In genomic region chr1:182348916-182349747, GRCh38 we compare ENCODE assay signal across 16 cellular contexts. TPM values are rescaled to one million over a fixed set of nuclear protein-coding genes. Genes with fewer than 3 reads are reported as not detected.
DNase-seq lines count a peak whose midpoint lies in the region; ATAC-seq and TF ChIP-seq lines count a peak whose summit lies in the region.
"Had no signal": no experiment of that assay in that cellular context is flagged by ENCODE, and none has a peak within 500 bp of the region (broad histone marks: within the 10 kb centered on the region; RNA-seq: fewer than 3 reads in every experiment).

No MANE protein-coding gene starts in this region.

- TF ChIP-seq CTCF in gastroesophageal sphincter (IDR thresholded peaks at IDR 0.05) (no peak), osteocyte (IDR thresholded peaks at IDR 0.05) (no peak)

- peak overlapping the region; percentile 80 for H3K27ac Mint-ChIP-seq in osteocyte (ENCODE audit: unreplicated experiment)
- peak overlapping the region in 1 of 8 donors; percentile 30 for H3K27ac Mint-ChIP-seq in CD8-positive, alpha-beta memory T cell
- H3K27ac Mint-ChIP-seq: activated CD4-positive, alpha-beta T cell treated with anti-CD3 and anti-CD28 coated beads, Interleukin-2, amount 10 ng/mL, durations not matched to agents 24 days and 14 days; memory B cell had no signal

- POLR2A ChIA-PET in CD8-positive, alpha-beta memory T cell (lab: Charles Lee): no interaction called here

- no peaks in the 10 kb centered on the region for H3K36me3 Mint-ChIP-seq in osteocyte (ENCODE audit: unreplicated experiment)
- H3K36me3 Mint-ChIP-seq in CD8-positive, alpha-beta memory T cell: no peaks in the 10 kb centered on the region
- H3K36me3 Mint-ChIP-seq: brain, memory B cell had no signal

- H3K4me1 ChIP-seq in gastroesophageal sphincter: peaks cover 7 to 50% (median 7%) of the 10 kb centered on the region in 3 donors
- H3K4me1 ChIP-seq in CD8-positive, alpha-beta memory T cell (ENCODE audit: insufficient read depth, low read length): no peaks in the 10 kb centered on the region

- no peak for TF ChIP-seq POLR2A in gastroesophageal sphincter (IDR thresholded peaks at IDR 0.05)

- ATAC-seq in gastroesophageal sphincter: peak; percentile 87
- no peak for ATAC-seq in HG03196 (IDR thresholded peaks at IDR 0.05; ENCODE audit: unreplicated experiment)
- ATAC-seq: GM12878, PC-3 had no signal

- no peak for TF ChIP-seq EP300 in gastroesophageal sphincter (IDR thresholded peaks at IDR 0.05)

- H3K9me3 Mint-ChIP-seq in osteocyte (ENCODE audit: unreplicated experiment): no peaks in the 10 kb centered on the region
- no peaks in the 10 kb centered on the region for H3K9me3 Mint-ChIP-seq in CD8-positive, alpha-beta memory T cell
- H3K9me3 Mint-ChIP-seq: activated CD4-positive, alpha-beta T cell treated with anti-CD3 and anti-CD28 coated beads, Interleukin-2, amount 10 ng/mL, durations not matched to agents 24 days and 14 days; memory B cell had no signal

- H3K27me3 ChIP-seq in gastroesophageal sphincter: no peaks in the 10 kb centered on the region
- H3K27me3 ChIP-seq in CD8-positive, alpha-beta memory T cell (ENCODE audit: insufficient read depth, low read length, poor library complexity, severe bottlenecking): no peaks in the 10 kb centered on the region

- no peaks in the 10 kb centered on the region for H3K9me3 ChIP-seq in gastroesophageal sphincter
- H3K9me3 ChIP-seq in CD8-positive, alpha-beta memory T cell (ENCODE audit: low read length): no peaks in the 10 kb centered on the region

- no peak overlapping the region for H3K4me3 ChIP-seq in gastroesophageal sphincter
- H3K4me3 ChIP-seq in CD8-positive, alpha-beta memory T cell (ENCODE audit: low read length): no peak overlapping the region
- H3K4me3 ChIP-seq: GM12878 had no signal

- no peaks in the 10 kb centered on the region for H3K36me3 ChIP-seq in gastroesophageal sphincter
- no peaks in the 10 kb centered on the region for H3K36me3 ChIP-seq in CD8-positive, alpha-beta memory T cell (ENCODE audit: insufficient read depth, low read length)

- H3K4me3 Mint-ChIP-seq in osteocyte (ENCODE audit: unreplicated experiment): no peak overlapping the region
- H3K4me3 Mint-ChIP-seq in CD8-positive, alpha-beta memory T cell: no peak overlapping the region
- H3K4me3 Mint-ChIP-seq: activated CD4-positive, alpha-beta T cell treated with anti-CD3 and anti-CD28 coated beads, Interleukin-2, amount 10 ng/mL, durations not matched to agents 24 days and 14 days; brain; memory B cell had no signal

- CTCF ChIA-PET in CD8-positive, alpha-beta memory T cell (lab: Charles Lee): no interaction called here

- peaks cover 2% of the 10 kb centered on the region for H3K27me3 Mint-ChIP-seq in osteocyte (ENCODE audit: unreplicated experiment)
- peaks cover 4 to 5% of the 10 kb centered on the region in 2 donors for H3K27me3 Mint-ChIP-seq in CD8-positive, alpha-beta memory T cell
- H3K27me3 Mint-ChIP-seq: brain had no signal

- DNase-seq in NCI-H2107 treated with DMSO at 0.1 percent for 48 hours (lab: John Stamatoyannopoulos, UW; ENCODE audit: unreplicated experiment) (peak; percentile 8), NCI-H2107 (lab: John Stamatoyannopoulos, UW) (no peak), osteocyte (ENCODE audit: extremely low spot score, unreplicated experiment) (no peak), Ammon's horn (ENCODE audit: low spot score) (no peak)
- DNase-seq in activated CD4-positive, CD25-positive, alpha-beta regulatory T cell treated with anti-CD3 and anti-CD28 coated beads, Interleukin-2, amount 50 U/mL, for 72 hours: no peak
- DNase-seq in CD8-positive, alpha-beta memory T cell: no peak
- DNase-seq: activated CD4-positive, alpha-beta T cell treated with anti-CD3 and anti-CD28 coated beads, Interleukin-2, amount 10 ng/mL, durations not matched to agents 24 days and 14 days; PC-3 had no signal

- WGBS in gastroesophageal sphincter (ENCODE audit: low coverage in 1 of 2), 2 donors: 44 to 77% methylated on average over 1 to 5 of the region's 7 CpGs

- peak overlapping the region; percentile 72 to 86 (median 78) for H3K27ac ChIP-seq in gastroesophageal sphincter
- no peak overlapping the region for H3K27ac ChIP-seq in CD8-positive, alpha-beta memory T cell (ENCODE audit: low read depth, low read length)
- H3K27ac ChIP-seq: HL-60 had no signal

- peaks cover 8% of the 10 kb centered on the region for H3K4me1 Mint-ChIP-seq in osteocyte (ENCODE audit: unreplicated experiment)
- H3K4me1 Mint-ChIP-seq in CD8-positive, alpha-beta memory T cell: no peaks in the 10 kb centered on the region
- H3K4me1 Mint-ChIP-seq: activated CD4-positive, alpha-beta T cell treated with anti-CD3 and anti-CD28 coated beads, Interleukin-2, amount 10 ng/mL, durations not matched to agents 24 days and 14 days; memory B cell had no signal

RNA-seq across cellular contexts. Expression of gene GLUL, which starts 42.5 kb away (rescaled TPM):
- 1,000 to 10,000 TPM; 2,239 to 3,071 (median 2,830) TPM for total RNA-seq in gastroesophageal sphincter
- total RNA-seq in osteocyte: 253 and 267 TPM in 2 replicates
- total RNA-seq in CD8-positive, alpha-beta memory T cell: 10 to 100 TPM; 31.2 to 32.7 TPM
- 62.9 TPM for polyA plus RNA-seq in CD8-positive, alpha-beta memory T cell

RNA-seq across cellular contexts. Expression of gene TEDDM1, which starts 51.3 kb away (rescaled TPM):
- not detected for total RNA-seq in gastroesophageal sphincter
- total RNA-seq in osteocyte: not detected in 2 replicates
- total RNA-seq in CD8-positive, alpha-beta memory T cell: not detected
- polyA plus RNA-seq in CD8-positive, alpha-beta memory T cell: not detected
- total RNA-seq: activated CD4-positive, alpha-beta T cell treated with anti-CD3 and anti-CD28 coated beads, Interleukin-2, amount 10 ng/mL, durations not matched to agents 24 days and 14 days; GM12878; MCF 10A; PC-3; subcutaneous adipose tissue had no signal
